Comparison of ENCODE assay signal across 27 cellular contexts in genomic region chr16:5575846-5576245, GRCh38.
"Had no signal": no experiment of that assay in that cellular context is flagged by ENCODE, and none has a peak within 500 bp of the region (broad histone marks: within the 10 kb centered on the region; RNA-seq: fewer than 3 reads in every experiment).

No MANE protein-coding gene starts in this region.

- H3K9me3 ChIP-seq: adrenal gland had no signal

- H3K27me3 ChIP-seq: adrenal gland had no signal

- H3K27ac ChIP-seq: adrenal gland, cardiac muscle cell, coronary artery, VCaP had no signal

- H3K4me3 ChIP-seq: adrenal gland, cardiac muscle cell, coronary artery had no signal

- ATAC-seq: activated CD8-positive, alpha-beta T cell treated with anti-CD3 and anti-CD28 coated beads for 36 hours; activated naive CD4-positive, alpha-beta T cell treated with anti-CD3 and anti-CD28 coated beads, Interleukin-2, amount 50 U/mL, for 72 hours; activated T-cell treated with anti-CD3 and anti-CD28 coated beads, Interleukin-2, amount 50 U/mL, for 4 hours; activated T-cell treated with anti-CD3 and anti-CD28 coated beads, Interleukin-2, amount 50 U/mL, for 72 hours; activated T-helper 17 cell treated with anti-CD3 and anti-CD28 coated beads, Interleukin-2, amount 50 U/mL, for 72 hours; T-helper 17 cell had no signal

- H3K4me1 ChIP-seq: adrenal gland had no signal

- DNase-seq: activated B cell treated with CpG ODN at 0.5 μM for 24 hours; activated CD4-positive, alpha-beta memory T cell treated with anti-CD3 and anti-CD28 coated beads for 36 hours; activated CD4-positive, alpha-beta T cell treated with anti-CD3 and anti-CD28 coated beads for 4 hours; activated CD4-positive, alpha-beta T cell treated with anti-CD3 and anti-CD28 coated beads, Interleukin-2, amount 10 ng/mL, durations not matched to agents 24 days and 14 days; activated CD4-positive, alpha-beta T cell treated with anti-CD3 and anti-CD28 coated beads, Interleukin-2, amount 50 U/mL, for 1 hour; activated CD4-positive, alpha-beta T cell treated with anti-CD3 and anti-CD28 coated beads, Interleukin-2, amount 50 U/mL, for 4 hours; activated CD4-positive, CD25-positive, alpha-beta regulatory T cell treated with anti-CD3 and anti-CD28 coated beads, Interleukin-2, amount 50 U/mL, for 72 hours; activated CD8-positive, alpha-beta memory T cell treated with anti-CD3 and anti-CD28 coated beads, Interleukin-2, amount 50 U/mL, for 4 hours; activated CD8-positive, alpha-beta T cell treated with anti-CD3 and anti-CD28 coated beads for 36 hours; activated gamma-delta T cell; activated naive CD4-positive, alpha-beta T cell treated with anti-CD3 and anti-CD28 coated beads for 36 hours; activated naive CD4-positive, alpha-beta T cell treated with anti-CD3 and anti-CD28 coated beads, Interleukin-2, amount 50 U/mL, for 16 hours; activated naive CD8-positive, alpha-beta T cell treated with anti-CD3 and anti-CD28 coated beads for 36 hours; activated T-cell treated with anti-CD3 and anti-CD28 coated beads for 4 hours; activated T-cell treated with anti-CD3 and anti-CD28 coated beads, Interleukin-2, amount 50 U/mL, for 1 hour; activated T-cell treated with anti-CD3 and anti-CD28 coated beads, Interleukin-2, amount 50 U/mL, for 4 hours; activated T-cell treated with anti-CD3 and anti-CD28 coated beads, Interleukin-2, amount 50 U/mL, for 72 hours; adrenal gland; amniotic stem cell; aorta; caudate nucleus; T-helper 17 cell had no signal

- H3K36me3 ChIP-seq: adrenal gland, cardiac muscle cell had no signal
